16 cellular contexts compared by ENCODE assay signal in the genomic region with DNA sequence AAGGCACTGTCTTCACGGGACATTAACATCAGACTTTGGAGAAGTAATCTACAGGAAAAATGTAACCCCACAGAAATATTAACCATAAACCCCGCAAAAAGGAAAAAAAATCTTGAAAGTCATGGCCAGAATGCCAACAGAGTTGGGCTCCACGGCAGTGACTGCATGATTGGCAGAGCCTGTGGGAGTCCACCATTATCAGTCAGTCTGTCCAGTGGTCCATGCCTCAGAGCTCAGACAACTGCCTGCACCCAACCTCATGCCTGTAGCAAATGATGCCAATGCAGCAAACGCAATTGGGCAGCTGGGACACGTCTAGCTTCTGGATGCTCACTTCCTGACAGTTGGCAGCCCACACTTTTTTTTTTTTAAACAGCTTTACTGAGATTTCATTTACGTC. TPM values are rescaled to one million over a fixed set of nuclear protein-coding genes. Genes with fewer than 3 reads are reported as not detected.
DNase-seq lines count a peak whose midpoint lies in the region; ATAC-seq, FAIRE-seq and TF ChIP-seq lines count a peak whose summit lies in the region.
"Had no signal": no experiment of that assay in that cellular context is flagged by ENCODE, and none has a peak within 500 bp of the region (broad histone marks: within the 10 kb centered on the region; RNA-seq: fewer than 3 reads in every experiment).

No MANE protein-coding gene starts in this region.

- H4K20me1 ChIP-seq in OCI-LY3 (ENCODE audit: insufficient read depth, low read length) = no peaks in the 10 kb centered on the region

- TF ChIP-seq CTCF in HEK293 (tag by site-specific recombination; IDR thresholded peaks at IDR 0.05) (no peak), OCI-LY3 (IDR thresholded peaks at IDR 0.05; ENCODE audit: low read depth, low read length) (no peak)

- no peak overlapping the region for H2BK12ac ChIP-seq in neuronal stem cell (ENCODE audit: low read length)

- H2AFZ ChIP-seq in OCI-LY3 (ENCODE audit: low read depth, low read length) (peak overlapping the region; percentile 2), neuronal stem cell (ENCODE audit: low read length) (peak overlapping the region; percentile 56)
- H2AFZ ChIP-seq: GM23338 had no signal

- no peak overlapping the region for H4K8ac ChIP-seq in neuronal stem cell (ENCODE audit: low read depth, low read length)

- H3K9ac ChIP-seq in OCI-LY3 (ENCODE audit: low read length) = no peak overlapping the region
- no peak overlapping the region for H3K9ac ChIP-seq in neuronal stem cell (ENCODE audit: low read depth, low read length, poor library complexity)

- POLR2A ChIA-PET in HEK293 (lab: Yijun Ruan, JAX) = no interaction called here

- H3K27me3 ChIP-seq in OCI-LY3 (ENCODE audit: low read depth, low read length) = no peaks in the 10 kb centered on the region
- no peaks in the 10 kb centered on the region for H3K27me3 ChIP-seq in neuronal stem cell (ENCODE audit: control insufficient read depth in 3 of 3, insufficient read depth in 3 of 3, low read depth in 1 of 3, low read length in 3 of 3)
- H3K27me3 ChIP-seq: BE2C had no signal

- H3K23ac ChIP-seq in neuronal stem cell (ENCODE audit: low read depth, low read length, poor library complexity) = no peak overlapping the region

- DNase-seq in NCI-H345 (lab: John Stamatoyannopoulos, UW) (peak; percentile 16), NCI-H345 treated with DMSO at 0.1 percent for 48 hours (lab: John Stamatoyannopoulos, UW; ENCODE audit: unreplicated experiment) (no peak), neuronal stem cell (ENCODE audit: low spot score) (no peak), HTR-8/SVneo (ENCODE audit: insufficient read length, low spot score) (no peak), epidermal melanocyte (ENCODE audit: insufficient read length, low spot score) (no peak)
- DNase-seq: BE2C; CD4-positive, alpha-beta memory T cell; H7; KBM-7 had no signal

- H2BK120ac ChIP-seq in neuronal stem cell (ENCODE audit: low read depth, low read length) = no peak overlapping the region

- WGBS in neuronal stem cell (ENCODE audit: extremely low coverage in 2 of 2, insufficient read length in 2 of 2, insufficient replicate concordance in 1 of 2), 2 donors = no CpG with 5 or more reads among the region's 6 CpGs

- no peaks in the 10 kb centered on the region for H3K4me1 ChIP-seq in HEK293 (ENCODE audit: control insufficient read depth, insufficient read depth, low read length)
- peaks cover 3% of the 10 kb centered on the region; the same call in 1 of the 2 replicates for H3K4me1 ChIP-seq in OCI-LY3 (ENCODE audit: low read length)
- no peaks in the 10 kb centered on the region for H3K4me1 ChIP-seq in neuronal stem cell (ENCODE audit: control insufficient read depth in 2 of 2, insufficient read depth in 1 of 2, low read depth in 1 of 2, low read length in 2 of 2)
- H3K4me1 ChIP-seq: BE2C had no signal

- FAIRE-seq in HTR-8/SVneo (lab: Jason Lieb, UNC) = no peak
- FAIRE-seq: GM12878, GM18507 had no signal

- no peak overlapping the region for H2AK5ac ChIP-seq in neuronal stem cell (ENCODE audit: low read depth, low read length)

- H3K36me3 ChIP-seq in HEK293 (ENCODE audit: control insufficient read depth in 2 of 2, insufficient read depth in 1 of 2, low read length in 2 of 2) (no peaks in the 10 kb centered on the region), OCI-LY3 (replicated peaks; ENCODE audit: low read depth, low read length) (no peaks in the 10 kb centered on the region), neuronal stem cell (replicated peaks in 1 of 2; ENCODE audit: control insufficient read depth in 2 of 2, insufficient read depth in 2 of 2, low read length in 2 of 2) (no peaks in the 10 kb centered on the region)
- H3K36me3 ChIP-seq: BE2C had no signal

- H2BK15ac ChIP-seq in neuronal stem cell (ENCODE audit: low read length) = no peak overlapping the region

- peaks cover 2% of the 10 kb centered on the region for H3K79me1 ChIP-seq in neuronal stem cell (ENCODE audit: low read depth, low read length)

- no peaks in the 10 kb centered on the region for H3K9me3 ChIP-seq in HEK293 (ENCODE audit: control insufficient read depth, insufficient read depth, low read depth, low read length)
- peaks cover 2% of the 10 kb centered on the region; the same call in 1 of the 2 replicates for H3K9me3 ChIP-seq in OCI-LY3 (ENCODE audit: insufficient read depth, low read length)
- H3K9me3 ChIP-seq in neuronal stem cell (replicated peaks in 1 of 2; ENCODE audit: control insufficient read depth in 2 of 2, insufficient read depth in 1 of 2, low read depth in 1 of 2, low read length in 2 of 2) = peaks cover 2 to 14% of the 10 kb centered on the region in 2 donors
- H3K9me3 ChIP-seq: BE2C had no signal

- H3K79me2 ChIP-seq in OCI-LY3 (ENCODE audit: low read length) = no peaks in the 10 kb centered on the region

- CTCF ChIA-PET in HEK293 (lab: Yijun Ruan, JAX) = interaction anchor here (0.6 kb wide), 1 partner anchor 8 kb away, joined by 3 read pairs; no protein-coding TSS in a partner anchor

- H3K27ac ChIP-seq in HEK293 (ENCODE audit: extremely low read depth, low read depth, low read length) (no peak overlapping the region), OCI-LY3 (ENCODE audit: low read length) (no peak overlapping the region), neuronal stem cell (replicated peaks; ENCODE audit: low read length) (no peak overlapping the region)
- H3K27ac ChIP-seq: C4-2B had no signal

- H3K4ac ChIP-seq in neuronal stem cell (ENCODE audit: low read length) = no peak overlapping the region

- H3K14ac ChIP-seq in neuronal stem cell (ENCODE audit: low read length) = no peak overlapping the region

- H3K4me2 ChIP-seq in OCI-LY3 (ENCODE audit: low read length) (no peak overlapping the region), neuronal stem cell (ENCODE audit: insufficient read depth, low read length, poor library complexity, severe bottlenecking) (no peak overlapping the region)
- H3K4me2 ChIP-seq: GM23338 had no signal

- no peak overlapping the region for H4K91ac ChIP-seq in neuronal stem cell (ENCODE audit: low read depth, low read length, poor library complexity)

- H3K4me3 ChIP-seq in HEK293 (ENCODE audit: low read depth, low read length) (no peak overlapping the region), OCI-LY3 (ENCODE audit: low read length) (no peak overlapping the region), neuronal stem cell (ENCODE audit: low read length in 2 of 2) (no peak overlapping the region)
- H3K4me3 ChIP-seq: GM12878, GM23338 had no signal

- H2BK5ac ChIP-seq in neuronal stem cell (ENCODE audit: low read length) = no peak overlapping the region

- no peak overlapping the region for H3K18ac ChIP-seq in neuronal stem cell (ENCODE audit: low read length)

- ATAC-seq in GM18517 (IDR thresholded peaks at IDR 0.05; ENCODE audit: unreplicated experiment) = no peak
- ATAC-seq: GM12878, GM23338 had no signal

TF ChIP-seq in HEK293, 187 proteins besides CTCF, POLR2A, EP300 and RAD21:
- TF ChIP-seq, protein P1, sequence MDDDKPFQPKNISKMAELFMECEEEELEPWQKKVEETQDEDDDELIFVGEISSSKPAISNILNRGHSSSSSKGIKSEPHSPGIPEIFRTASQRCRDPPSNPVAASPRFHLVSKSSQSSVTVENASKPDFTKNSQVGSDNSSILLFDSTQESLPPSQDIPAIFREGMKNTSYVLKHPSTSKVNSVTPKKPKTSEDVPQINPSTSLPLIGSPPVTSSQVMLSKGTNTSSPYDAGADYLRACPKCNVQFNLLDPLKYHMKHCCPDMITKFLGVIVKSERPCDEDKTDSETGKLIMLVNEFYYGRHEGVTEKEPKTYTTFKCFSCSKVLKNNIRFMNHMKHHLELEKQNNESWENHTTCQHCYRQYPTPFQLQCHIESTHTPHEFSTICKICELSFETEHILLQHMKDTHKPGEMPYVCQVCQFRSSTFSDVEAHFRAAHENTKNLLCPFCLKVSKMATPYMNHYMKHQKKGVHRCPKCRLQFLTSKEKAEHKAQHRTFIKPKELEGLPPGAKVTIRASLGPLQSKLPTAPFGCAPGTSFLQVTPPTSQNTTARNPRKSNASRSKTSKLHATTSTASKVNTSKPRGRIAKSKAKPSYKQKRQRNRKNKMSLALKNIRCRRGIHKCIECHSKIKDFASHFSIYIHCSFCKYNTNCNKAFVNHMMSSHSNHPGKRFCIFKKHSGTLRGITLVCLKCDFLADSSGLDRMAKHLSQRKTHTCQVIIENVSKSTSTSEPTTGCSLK (tag by site-specific recombination; IDR thresholded peaks at IDR 0.05) = no peak
- TF ChIP-seq, protein P2, sequence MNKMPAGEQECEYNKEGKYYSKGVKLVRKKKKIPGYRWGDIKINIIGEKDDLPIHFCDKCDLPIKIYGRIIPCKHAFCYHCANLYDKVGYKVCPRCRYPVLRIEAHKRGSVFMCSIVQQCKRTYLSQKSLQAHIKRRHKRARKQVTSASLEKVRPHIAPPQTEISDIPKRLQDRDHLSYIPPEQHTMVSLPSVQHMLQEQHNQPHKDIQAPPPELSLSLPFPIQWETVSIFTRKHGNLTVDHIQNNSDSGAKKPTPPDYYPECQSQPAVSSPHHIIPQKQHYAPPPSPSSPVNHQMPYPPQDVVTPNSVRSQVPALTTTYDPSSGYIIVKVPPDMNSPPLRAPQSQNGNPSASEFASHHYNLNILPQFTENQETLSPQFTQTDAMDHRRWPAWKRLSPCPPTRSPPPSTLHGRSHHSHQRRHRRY (tag by site-specific recombination; IDR thresholded peaks at IDR 0.05) = no peak
- TF ChIP-seq ZNF404 (tag by site-specific recombination; IDR thresholded peaks at IDR 0.05) (no peak), ZNF37A (tag by site-specific recombination; IDR thresholded peaks at IDR 0.05) (no peak), FEZF1 (tag by site-specific recombination; IDR thresholded peaks at IDR 0.05) (no peak), ZNF16 (tag by site-specific recombination; IDR thresholded peaks at IDR 0.05; ENCODE audit: low read depth) (no peak), HOXD13 (CRISPR knock-in tag; IDR thresholded peaks at IDR 0.05; ENCODE audit: borderline replicate concordance) (no peak)
- TF ChIP-seq, protein P3, sequence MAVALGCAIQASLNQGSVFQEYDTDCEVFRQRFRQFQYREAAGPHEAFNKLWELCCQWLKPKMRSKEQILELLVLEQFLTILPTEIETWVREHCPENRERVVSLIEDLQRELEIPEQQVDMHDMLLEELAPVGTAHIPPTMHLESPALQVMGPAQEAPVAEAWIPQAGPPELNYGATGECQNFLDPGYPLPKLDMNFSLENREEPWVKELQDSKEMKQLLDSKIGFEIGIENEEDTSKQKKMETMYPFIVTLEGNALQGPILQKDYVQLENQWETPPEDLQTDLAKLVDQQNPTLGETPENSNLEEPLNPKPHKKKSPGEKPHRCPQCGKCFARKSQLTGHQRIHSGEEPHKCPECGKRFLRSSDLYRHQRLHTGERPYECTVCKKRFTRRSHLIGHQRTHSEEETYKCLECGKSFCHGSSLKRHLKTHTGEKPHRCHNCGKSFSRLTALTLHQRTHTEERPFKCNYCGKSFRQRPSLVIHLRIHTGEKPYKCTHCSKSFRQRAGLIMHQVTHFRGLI (tag by site-specific recombination; IDR thresholded peaks at IDR 0.05) = peak; percentile 73

RNA-seq across cellular contexts. Expression of a gene that starts 5.1 kb away (rescaled TPM):
- polyA plus RNA-seq in neuronal stem cell (2013, experiment 1 of 2) = 131 TPM
- polyA plus RNA-seq in neuronal stem cell (2013, experiment 2 of 2) = 135 TPM

RNA-seq across cellular contexts. Expression of a gene that starts 5.4 kb away (rescaled TPM):
- 38.3 TPM for polyA plus RNA-seq in neuronal stem cell (2013, experiment 1 of 2)
- 41.0 TPM for polyA plus RNA-seq in neuronal stem cell (2013, experiment 2 of 2)
